In genomic region chr1:165697881-165698842, GRCh38 we compare ENCODE assay signal across 8 cellular contexts. TPM values are rescaled to one million over a fixed set of nuclear protein-coding genes. Genes with fewer than 3 reads are reported as not detected.
DNase-seq lines count a peak whose midpoint lies in the region; ATAC-seq, FAIRE-seq and TF ChIP-seq lines count a peak whose summit lies in the region.

Gene ALDH9A1, minus strand, starts transcription at chr1:165698562. Its CDS starts 4 bp downstream, at chr1:165698558.

- H3K27ac ChIP-seq in spleen: peak within 1 kb of the TSS; percentile 93 to 99 (median 97)

- peaks cover 0 to 8% (median 6%) of the 10 kb centered on the region in 3 donors for H3K27me3 Mint-ChIP-seq in immature natural killer cell (ENCODE audit: low read depth in 3 of 3)

- FAIRE-seq in bronchial epithelial cell (lab: Jason Lieb, UNC): no peak

- peaks cover 0 to 1% (median 0%) of the 10 kb centered on the region in 3 donors for H3K36me3 Mint-ChIP-seq in immature natural killer cell

- H3K36me3 ChIP-seq in bronchial epithelial cell (ENCODE audit: control insufficient read depth, insufficient read depth, low read length) (no peaks in the 10 kb centered on the region), spleen (peaks cover 0 to 20% (median 0%) of the 10 kb centered on the region in 6 donors)

- ATAC-seq in GM19023 (IDR thresholded peaks at IDR 0.05; ENCODE audit: unreplicated experiment) (peak; percentile 95), HG03196 (IDR thresholded peaks at IDR 0.05; ENCODE audit: unreplicated experiment) (peak; percentile 94)

- peak within 1 kb of the TSS; percentile 91 to 100 (median 99) for H3K27ac Mint-ChIP-seq in immature natural killer cell

- WGBS in spleen, 5 donors: 0 to 1% (median 1%) methylated on average over 38 to 69 of the region's 69 CpGs

- no peaks in the 10 kb centered on the region for H3K9me3 Mint-ChIP-seq in immature natural killer cell

- H3K4me3 ChIP-seq in AG10803 (ENCODE audit: low read length) (peak within 1 kb of the TSS; percentile 98), WI38 (ENCODE audit: low read depth, low read length) (peak within 1 kb of the TSS; percentile 91), bronchial epithelial cell (ENCODE audit: low read depth, low read length) (peak within 1 kb of the TSS; percentile 55), spleen (peak within 1 kb of the TSS; percentile 62 to 91 (median 72))

- H3K4me1 Mint-ChIP-seq in immature natural killer cell: peaks cover 33 to 39% of the 10 kb centered on the region in 2 donors

- peak in 2 of 3 donors; percentile 50 to 75 for TF ChIP-seq POLR2A in spleen (IDR thresholded peaks at IDR 0.05)

- peak; percentile 87 for DNase-seq in AG10803 (ENCODE audit: low read depth)
- peak; percentile 91 for DNase-seq in NCI-H2227 treated with DMSO at 0.1 percent for 48 hours (lab: John Stamatoyannopoulos, UW)
- DNase-seq in bronchial epithelial cell (ENCODE audit: low read depth): peak; percentile 69
- DNase-seq in immature natural killer cell: peak; percentile 85 to 86 (median 86)
- DNase-seq in spleen: peak; percentile 97

- peak within 1 kb of the TSS; percentile 93 to 100 (median 98) for H3K4me3 Mint-ChIP-seq in immature natural killer cell

- H3K27me3 ChIP-seq in bronchial epithelial cell (ENCODE audit: control insufficient read depth, insufficient read depth, low read length) (no peaks in the 10 kb centered on the region), spleen (replicated peaks in 1 of 7) (no peaks in the 10 kb centered on the region)

- TF ChIP-seq CTCF in AG10803 (conservative IDR thresholded peaks at IDR 0.05; ENCODE audit: low read length) (peak; percentile 38; the same call in 1 of the 2 replicates), WI38 (IDR thresholded peaks at IDR 0.05; ENCODE audit: low read depth, low read length) (0 out of 2 replicates have a peak, but pooled peaks have one; percentile 7), bronchial epithelial cell (IDR thresholded peaks at IDR 0.05; ENCODE audit: insufficient read depth, low read length, severe bottlenecking) (peak; percentile 29), spleen (IDR thresholded peaks at IDR 0.05 in 8 of 11, conservative IDR thresholded peaks at IDR 0.05 in 3 of 11) (peak in 8 of 11 experiments; percentile 7 to 44 (median 23))

- peaks cover 17 to 49% (median 34%) of the 10 kb centered on the region in 6 donors for H3K4me1 ChIP-seq in spleen

- H3K9me3 ChIP-seq in spleen: no peaks in the 10 kb centered on the region

- intact Hi-C loops in spleen (cut with DNase I; ENCODE audit: low total_unique reads): loop anchor here (5.0 to 10.0 kb wide), 2 partner anchors 66 to 93 kb away; partner anchors contain the start of gene MGST3

RNA-seq across cellular contexts. Expression of gene ALDH9A1, which starts in this region (rescaled TPM):
- total RNA-seq in bronchial epithelial cell (44.0 and 51.5 TPM in 2 replicates), spleen (100 to 1,000 TPM in 1 of 7 donors, 10 to 100 TPM in 6; 51.3 to 103 (median 69.3) TPM)
- polyA plus RNA-seq in immature natural killer cell (10 to 100 TPM; 60.7 to 98.3 (median 90.8) TPM), spleen (10 to 100 TPM; 33.0 to 38.9 (median 37.5) TPM)

Comparison
In these comparisons a context has a peak if more than half of its experiments do, and no peak if none do; other contexts are left out.
1. Peak in every context shown above with its lines: DNase-seq, ATAC-seq, H3K4me3 ChIP-seq and H3K27ac ChIP-seq.